In genomic region chr3:190697901-190698300, GRCh38 we compare ENCODE assay signal across 12 cellular contexts.
A peak's percentile ranks its signal among the peaks of the same experiment; 100 is the strongest.
DNase-seq lines count a peak whose midpoint lies in the region; ATAC-seq and TF ChIP-seq lines count a peak whose summit lies in the region.
"Had no signal": no experiment of that assay in that cellular context is flagged by ENCODE, and none has a peak within 500 bp of the region (broad histone marks: within the 10 kb centered on the region; RNA-seq: fewer than 3 reads in every experiment).

No MANE protein-coding gene starts in this region.

- H3K4me1 Mint-ChIP-seq in endothelial cell (ENCODE audit: unreplicated experiment): peaks cover 2% of the 10 kb centered on the region
- peaks cover 19% of the 10 kb centered on the region for H3K4me1 Mint-ChIP-seq in activated T-helper 2 cell treated with anti-CD3 and anti-CD28 coated beads, Interferon-gamma antibody, Interleukin-2, Interleukin-4, amounts not matched to agents 10 μg/mL and 5 μg/mL and 100 μg/mL, durations not matched to agents 14 hours and 24 hours and 36 hours (ENCODE audit: low read depth)
- H3K4me1 Mint-ChIP-seq: activated CD4-positive, alpha-beta T cell treated with anti-CD3 and anti-CD28 coated beads, Interleukin-2, amount 10 ng/mL, durations not matched to agents 7 days and 5 days; T-cell had no signal

- H3K9me3 ChIP-seq in PC-9 (ENCODE audit: insufficient read depth, low read depth) (no peaks in the 10 kb centered on the region), fibroblast of lung (ENCODE audit: control insufficient read depth, insufficient read depth, low read depth, low read length) (no peaks in the 10 kb centered on the region)

- no peaks in the 10 kb centered on the region for H3F3A ChIP-seq in PC-9 (ENCODE audit: insufficient read depth, low read depth)

- H3K27me3 ChIP-seq in PC-9 (ENCODE audit: insufficient read depth, low read depth) (no peaks in the 10 kb centered on the region), fibroblast of lung (ENCODE audit: control insufficient read depth, insufficient read depth, low read length) (no peaks in the 10 kb centered on the region)

- no peak overlapping the region for H3K27ac Mint-ChIP-seq in endothelial cell (ENCODE audit: unreplicated experiment)
- no peak overlapping the region for H3K27ac Mint-ChIP-seq in activated T-helper 2 cell treated with anti-CD3 and anti-CD28 coated beads, Interferon-gamma antibody, Interleukin-2, Interleukin-4, amounts not matched to agents 10 μg/mL and 5 μg/mL and 100 μg/mL, durations not matched to agents 14 hours and 24 hours and 36 hours
- H3K27ac Mint-ChIP-seq: activated CD4-positive, alpha-beta T cell treated with anti-CD3 and anti-CD28 coated beads, Interleukin-2, amount 10 ng/mL, durations not matched to agents 7 days and 5 days; stimulated activated naive CD8-positive, alpha-beta T cell treated with anti-CD3 and anti-CD28 coated beads, Interleukin-15, Interleukin-2, amounts not matched to agents 100 ng/mL and 50 ng/mL, for 24 hours; T-cell had no signal

- H3K4me2 ChIP-seq in PC-9 (peak overlapping the region; percentile 39; the same call in 1 of the 2 replicates), fibroblast of lung (ENCODE audit: extremely low read depth, insufficient read depth, low read length) (peak overlapping the region; percentile 41)

- no TSS peak for BruUV-seq in PC-9 (replicated peaks; lab: Mats Ljungman, UMichigan)

- H3K4me1 ChIP-seq in PC-9 (replicated peaks; ENCODE audit: insufficient read depth): peaks cover 21% of the 10 kb centered on the region; the same call in 1 of the 2 replicates
- H3K4me1 ChIP-seq in fibroblast of lung (ENCODE audit: control insufficient read depth, extremely low read depth, insufficient read depth, low read length): no peaks in the 10 kb centered on the region

- H3K79me2 ChIP-seq in PC-9 (ENCODE audit: low read depth) (no peaks in the 10 kb centered on the region), fibroblast of lung (ENCODE audit: control insufficient read depth, insufficient read depth, low read length) (no peaks in the 10 kb centered on the region)

- H2AFZ ChIP-seq in PC-9 (no peak overlapping the region), fibroblast of lung (ENCODE audit: low read length) (no peak overlapping the region)

- H3K4me3 Mint-ChIP-seq in endothelial cell (ENCODE audit: unreplicated experiment): no peak overlapping the region
- no peak overlapping the region for H3K4me3 Mint-ChIP-seq in activated T-helper 2 cell treated with anti-CD3 and anti-CD28 coated beads, Interferon-gamma antibody, Interleukin-2, Interleukin-4, amounts not matched to agents 10 μg/mL and 5 μg/mL and 100 μg/mL, durations not matched to agents 14 hours and 24 hours and 36 hours (ENCODE audit: low read depth)
- H3K4me3 Mint-ChIP-seq: activated CD4-positive, alpha-beta T cell treated with anti-CD3 and anti-CD28 coated beads, Interleukin-2, amount 10 ng/mL, durations not matched to agents 7 days and 5 days; stimulated activated naive CD8-positive, alpha-beta T cell treated with anti-CD3 and anti-CD28 coated beads, Interleukin-15, Interleukin-2, amounts not matched to agents 100 ng/mL and 50 ng/mL, for 24 hours; T-cell had no signal

- no peak overlapping the region for H3K9ac ChIP-seq in fibroblast of lung (ENCODE audit: insufficient read depth, low read length)

- no peaks in the 10 kb centered on the region for H3K36me3 ChIP-seq in PC-9 (ENCODE audit: low read depth)
- H3K36me3 ChIP-seq in fibroblast of lung (ENCODE audit: control insufficient read depth, insufficient read depth, low read length): no peaks in the 10 kb centered on the region

- no peaks in the 10 kb centered on the region for H3K9me2 ChIP-seq in PC-9 (ENCODE audit: insufficient read depth)

- H4K20me1 ChIP-seq in PC-9 (ENCODE audit: insufficient read depth): no peaks in the 10 kb centered on the region
- no peaks in the 10 kb centered on the region for H4K20me1 ChIP-seq in fibroblast of lung (ENCODE audit: control insufficient read depth, extremely low read depth, insufficient read depth, low read length)

- POLR2A ChIA-PET in PC-9 (lab: Charles Lee; ENCODE audit: unreplicated experiment): interaction anchor here (0.5 to 0.6 kb wide), 2 partner anchors 80 to 1207 kb away, joined by 3 to 4 read pairs; no protein-coding TSS in a partner anchor

- DNase-seq in CD1c-positive myeloid dendritic cell (ENCODE audit: extremely low spot score) (peak; percentile 28), PC-9 (peak; percentile 24 to 67), fibroblast of lung (ENCODE audit: low read depth in 2 of 2) (peak; percentile 49 to 77), sciatic nerve (ENCODE audit: low spot score) (no peak), HuH-7.5 (ENCODE audit: low spot score) (no peak), endothelial cell (ENCODE audit: low spot score) (no peak), ecto neural progenitor cell (ENCODE audit: low spot score) (no peak)
- DNase-seq in activated T-helper 2 cell treated with anti-CD3 and anti-CD28 coated beads, Interferon-gamma antibody, Interleukin-2, Interleukin-4, amounts not matched to agents 10 μg/mL and 5 μg/mL and 100 μg/mL, durations not matched to agents 14 hours and 24 hours and 36 hours (ENCODE audit: low spot score): no peak
- DNase-seq: NCI-H2171, T-cell had no signal

- no peaks in the 10 kb centered on the region for H3K27me3 Mint-ChIP-seq in endothelial cell (ENCODE audit: unreplicated experiment)
- peaks cover 21% of the 10 kb centered on the region for H3K27me3 Mint-ChIP-seq in activated T-helper 2 cell treated with anti-CD3 and anti-CD28 coated beads, Interferon-gamma antibody, Interleukin-2, Interleukin-4, amounts not matched to agents 10 μg/mL and 5 μg/mL and 100 μg/mL, durations not matched to agents 14 hours and 24 hours and 36 hours (ENCODE audit: low read depth)

- no peaks in the 10 kb centered on the region for H3K36me3 Mint-ChIP-seq in endothelial cell (ENCODE audit: low read depth, unreplicated experiment)
- H3K36me3 Mint-ChIP-seq in activated T-helper 2 cell treated with anti-CD3 and anti-CD28 coated beads, Interferon-gamma antibody, Interleukin-2, Interleukin-4, amounts not matched to agents 10 μg/mL and 5 μg/mL and 100 μg/mL, durations not matched to agents 14 hours and 24 hours and 36 hours (ENCODE audit: low read depth): peaks cover 3% of the 10 kb centered on the region
- H3K36me3 Mint-ChIP-seq: T-cell had no signal

- no peak overlapping the region for H3K27ac ChIP-seq in PC-9
- no peak overlapping the region for H3K27ac ChIP-seq in fibroblast of lung (ENCODE audit: insufficient read depth, low read length)

- H3K4me3 ChIP-seq in PC-9 (no peak overlapping the region), fibroblast of lung (replicated peaks in 1 of 4; ENCODE audit: control extremely low read depth in 1 of 4, insufficient read depth in 1 of 4, low read depth in 3 of 4, low read length in 4 of 4) (no peak overlapping the region)

- ATAC-seq in sciatic nerve: peak; percentile 73
- ATAC-seq: T-cell had no signal

- intact Hi-C loops in PC-9 (cut with micrococcal nuclease; ENCODE audit: unreplicated experiment) (loop anchor here (1.0 to 5.0 kb wide), 6 partner anchors 111 to 737 kb away; partner anchors contain the start of gene IL1RAP), sciatic nerve (cut with DNase I) (no loop called here)
- intact Hi-C loops in activated T-helper 2 cell treated with anti-CD3 and anti-CD28 coated beads, Interferon-gamma antibody, Interleukin-2, Interleukin-4, amounts not matched to agents 10 μg/mL and 5 μg/mL and 100 μg/mL, durations not matched to agents 14 hours and 24 hours and 36 hours (cut with micrococcal nuclease): loop anchor here (2.0 to 5.0 kb wide), 6 partner anchors 136 to 731 kb away; partner anchors contain the start of gene IL1RAP

- TF ChIP-seq CTCF in PC-9 (conservative IDR thresholded peaks at IDR 0.05) (no peak), fibroblast of lung (conservative IDR thresholded peaks at IDR 0.05 in 1 of 2, IDR thresholded peaks at IDR 0.05 in 1 of 2; ENCODE audit: low read depth in 1 of 2, low read length in 2 of 2) (no peak), endothelial cell (IDR thresholded peaks at IDR 0.05; ENCODE audit: unreplicated experiment) (no peak)

- CTCF ChIA-PET in PC-9 (lab: Charles Lee): interaction anchor here (0.6 to 0.7 kb wide), 3 partner anchors 377 to 1746 kb away, joined by 3 to 4 read pairs (median 3); no protein-coding TSS in a partner anchor

- no peaks in the 10 kb centered on the region for H3K9me3 Mint-ChIP-seq in endothelial cell (ENCODE audit: unreplicated experiment)
- no peaks in the 10 kb centered on the region for H3K9me3 Mint-ChIP-seq in activated T-helper 2 cell treated with anti-CD3 and anti-CD28 coated beads, Interferon-gamma antibody, Interleukin-2, Interleukin-4, amounts not matched to agents 10 μg/mL and 5 μg/mL and 100 μg/mL, durations not matched to agents 14 hours and 24 hours and 36 hours
- H3K9me3 Mint-ChIP-seq: activated CD4-positive, alpha-beta T cell treated with anti-CD3 and anti-CD28 coated beads, Interleukin-2, amount 10 ng/mL, durations not matched to agents 7 days and 5 days; T-cell had no signal

Comparison
In these comparisons a context has a peak if more than half of its experiments do, and no peak if none do; other contexts are left out.
1. DNase-seq: peak in CD1c-positive myeloid dendritic cell (single experiment), PC-9 (2 of 2) and fibroblast of lung (2 of 2); none in sciatic nerve (single experiment), HuH-7.5 (single experiment), endothelial cell (single experiment), ecto neural progenitor cell (single experiment) and activated T-helper 2 cell treated with anti-CD3 and anti-CD28 coated beads, Interferon-gamma antibody, Interleukin-2, Interleukin-4, amounts not matched to agents 10 μg/mL and 5 μg/mL and 100 μg/mL, durations not matched to agents 14 hours and 24 hours and 36 hours (single experiment).